In genomic region chr5:149745212-149745943, GRCh38 we compare ENCODE assay signal across 9 cellular contexts.
"Had no signal": no experiment of that assay in that cellular context is flagged by ENCODE, and none has a peak within 500 bp of the region (broad histone marks: within the 10 kb centered on the region; RNA-seq: fewer than 3 reads in every experiment).

No MANE protein-coding gene starts in this region.

- H3K9me3 ChIP-seq: heart left ventricle, tibial artery, vagina had no signal

- DNase-seq: activated CD4-positive, alpha-beta T cell treated with anti-CD3 and anti-CD28 coated beads, Interleukin-2, amount 50 U/mL, for 4 hours; activated naive CD4-positive, alpha-beta T cell treated with Interleukin-2 at 50 U/mL for 16 hours; effector CD4-positive, alpha-beta T cell; foreskin keratinocyte; heart left ventricle; stimulated activated CD4-positive, alpha-beta T cell treated with anti-CD3 and anti-CD28 coated beads, Interleukin-2, amount 100 ng/mL, for 48 hours; tibial artery had no signal

- ATAC-seq: foreskin keratinocyte, heart left ventricle had no signal

- H3K27me3 ChIP-seq: foreskin keratinocyte, heart left ventricle, tibial artery, vagina had no signal

- H3K36me3 ChIP-seq: tibial artery, vagina had no signal

- H3K4me3 ChIP-seq: heart left ventricle, tibial artery, vagina had no signal

- H3K27ac ChIP-seq: foreskin keratinocyte, tibial artery, vagina had no signal

- FAIRE-seq: colon had no signal
